Comparison of ENCODE assay signal across 9 cellular contexts in genomic region chr6:46376562-46376969, GRCh38.
DNase-seq lines count a peak whose midpoint lies in the region; ATAC-seq and TF ChIP-seq lines count a peak whose summit lies in the region.
"Had no signal": no experiment of that assay in that cellular context is flagged by ENCODE, and none has a peak within 500 bp of the region (broad histone marks: within the 10 kb centered on the region; RNA-seq: fewer than 3 reads in every experiment).

No MANE protein-coding gene starts in this region.

- TF ChIP-seq POLR2A in GM18505 (IDR thresholded peaks at IDR 0.05; ENCODE audit: borderline replicate concordance, extremely low read depth, insufficient read depth, insufficient read length) (no peak), erythroblast (IDR thresholded peaks at IDR 0.05; ENCODE audit: low read length) (no peak)

- DNase-seq in erythroblast (lab: John Stamatoyannopoulos, UW) (peak; percentile 10 to 26), mucosa of gallbladder (ENCODE audit: low spot score) (no peak), kidney tubule cell (ENCODE audit: low spot score) (no peak), midbrain (lab: John Stamatoyannopoulos, UW) (no peak), DMS 273 treated with DMSO at 0.1 percent for 48 hours (lab: John Stamatoyannopoulos, UW) (no peak)
- DNase-seq: caudate nucleus had no signal

- peak; percentile 90 for ATAC-seq in GM18505 (IDR thresholded peaks at IDR 0.05; ENCODE audit: unreplicated experiment)
- ATAC-seq in GM21576 (IDR thresholded peaks at IDR 0.05; ENCODE audit: unreplicated experiment): peak; percentile 94
- ATAC-seq in HG03565 (IDR thresholded peaks at IDR 0.05; ENCODE audit: unreplicated experiment): peak; percentile 83

Comparison
In these comparisons a context has a peak if more than half of its experiments do, and no peak if none do; other contexts are left out.
1. DNase-seq: peak in erythroblast (2 of 2); none in mucosa of gallbladder (single experiment), kidney tubule cell (single experiment), midbrain (single experiment) and DMS 273 treated with DMSO at 0.1 percent for 48 hours (single experiment).
2. Peak in every context shown above with its lines, with median percentiles within 50 percentile points of each other: ATAC-seq.